22 cellular contexts compared by ENCODE assay signal in the genomic region with DNA sequence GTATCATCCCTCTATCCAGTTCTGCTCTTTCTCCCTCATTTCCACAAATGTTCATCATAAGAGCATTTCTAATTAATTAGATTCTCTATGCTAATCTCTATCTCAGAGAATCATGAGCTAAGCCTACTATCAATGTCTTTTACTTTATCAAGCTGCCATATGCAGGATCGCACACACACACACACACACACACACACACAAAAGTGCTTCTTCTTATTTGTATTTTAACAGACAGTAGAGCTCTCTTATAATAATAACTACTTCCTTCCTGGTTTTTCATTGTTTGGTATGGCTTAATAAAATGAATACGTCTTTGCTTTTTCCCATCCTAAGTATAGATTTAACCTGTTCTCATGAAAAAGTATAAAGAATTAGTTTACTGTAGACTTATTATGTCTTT.
A peak's percentile ranks its signal among the peaks of the same experiment; 100 is the strongest.
DNase-seq lines count a peak whose midpoint lies in the region; ATAC-seq lines count a peak whose summit lies in the region.
"Had no signal": no experiment of that assay in that cellular context is flagged by ENCODE, and none has a peak within 500 bp of the region (broad histone marks: within the 10 kb centered on the region; RNA-seq: fewer than 3 reads in every experiment).

No MANE protein-coding gene starts in this region.

- DNase-seq in NCI-H1105 treated with DMSO at 0.1 percent for 48 hours (lab: John Stamatoyannopoulos, UW), result peak; percentile 74
- DNase-seq in NCI-H1105 (lab: John Stamatoyannopoulos, UW), result no peak
- peak in 2 of 3 experiments; percentile 47 to 49 for DNase-seq in NCI-H1417 (lab: John Stamatoyannopoulos, UW)
- peak; percentile 98 for DNase-seq in NCI-H748 treated with DMSO at 0.1 percent for 48 hours (lab: John Stamatoyannopoulos, UW)
- DNase-seq in dermis microvascular lymphatic vessel endothelial cell (ENCODE audit: low read depth in 2 of 2), result peak; percentile 30 to 31
- DNase-seq in Ammon's horn (ENCODE audit: low spot score), result no peak
- DNase-seq: 8988T; activated CD4-positive, alpha-beta T cell treated with anti-CD3 and anti-CD28 coated beads for 1 hour; activated naive CD4-positive, alpha-beta T cell treated with anti-CD3 and anti-CD28 coated beads for 36 hours; body of pancreas; H9; KBM-7; MG63; NCI-H1694; posterior cingulate gyrus; Right ventricle myocardium superior; small intestine; stimulated activated naive CD4-positive, alpha-beta T cell; upper lobe of left lung had no signal

- ATAC-seq in HG02852 (IDR thresholded peaks at IDR 0.05; ENCODE audit: unreplicated experiment) (no peak), GM19351 (IDR thresholded peaks at IDR 0.05; ENCODE audit: unreplicated experiment) (no peak)
- ATAC-seq: body of pancreas, Panc1 had no signal

Comparison
In these comparisons a context has a peak if more than half of its experiments do, and no peak if none do; other contexts are left out.
1. DNase-seq: peak in NCI-H1105 treated with DMSO at 0.1 percent for 48 hours (single experiment), NCI-H1417 (2 of 3), NCI-H748 treated with DMSO at 0.1 percent for 48 hours (single experiment) and dermis microvascular lymphatic vessel endothelial cell (2 of 2); none in NCI-H1105 (single experiment) and Ammon's horn (single experiment).